26 cellular contexts compared by ENCODE assay signal in the genomic region with DNA sequence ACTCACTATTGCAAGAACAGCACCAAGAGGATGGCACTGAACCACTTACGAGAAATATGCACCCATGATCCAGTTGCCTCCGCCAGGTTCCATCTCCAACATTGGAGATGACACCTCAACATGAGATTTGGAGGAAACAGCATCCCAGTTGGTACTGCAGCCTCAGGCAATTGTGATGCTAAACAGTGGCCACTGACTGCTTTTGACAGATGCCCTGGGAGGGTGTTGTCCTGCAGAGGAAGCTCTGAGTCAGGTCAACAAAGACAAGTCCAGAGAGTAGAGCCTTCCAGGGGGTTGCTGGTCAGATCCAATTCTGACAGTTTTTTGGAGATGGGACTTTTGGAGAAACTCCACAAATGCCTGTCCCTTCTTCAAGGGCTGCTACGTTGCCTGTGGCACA.
"Had no signal": no experiment of that assay in that cellular context is flagged by ENCODE, and none has a peak within 500 bp of the region (broad histone marks: within the 10 kb centered on the region; RNA-seq: fewer than 3 reads in every experiment).

No MANE protein-coding gene starts in this region.

- H3K9me3 Mint-ChIP-seq: effector memory CD8-positive, alpha-beta T cell had no signal

- H3K27me3 ChIP-seq: right atrium auricular region, thyroid gland, vagina had no signal

- H3K27ac Mint-ChIP-seq: nephron progenitor cell had no signal

- H3K27ac ChIP-seq: esophagus squamous epithelium, lower lobe of right lung, prostate gland, right atrium auricular region, stomach, thyroid gland, vagina had no signal

- H3K9me3 ChIP-seq: esophagus squamous epithelium, lower lobe of right lung, prostate gland, right atrium auricular region, stomach, thyroid gland, vagina had no signal

- H3K36me3 ChIP-seq: esophagus squamous epithelium, lower lobe of right lung, prostate gland, right atrium auricular region, stomach, thyroid gland, vagina had no signal

- H3K4me1 ChIP-seq: esophagus squamous epithelium, lower lobe of right lung, prostate gland, right atrium auricular region, stomach, thyroid gland, vagina had no signal

- H3K4me3 ChIP-seq: esophagus squamous epithelium, lower lobe of right lung, prostate gland, right atrium auricular region, smooth muscle cell, stomach, thyroid gland, vagina had no signal

- ATAC-seq: effector memory CD8-positive, alpha-beta T cell; left ventricle myocardium superior; lower lobe of right lung; naive thymus-derived CD8-positive, alpha-beta T cell; sciatic nerve had no signal

- DNase-seq: dermis blood vessel endothelial cell; effector memory CD8-positive, alpha-beta T cell; erythroblast; esophagus squamous epithelium; foreskin melanocyte; hypothalamus; left ventricle myocardium superior; lower lobe of right lung; naive thymus-derived CD8-positive, alpha-beta T cell; nephron progenitor cell; nucleus accumbens; stimulated activated CD4-positive, alpha-beta T cell treated with anti-CD3 and anti-CD28 coated beads, Interleukin-12 subunit alpha, Interleukin-12 subunit beta, amount 100 ng/mL, for 4 hours; stimulated activated CD4-positive, alpha-beta T cell treated with anti-CD3 and anti-CD28 coated beads, Interleukin-1b, Interleukin-23, amount 100 ng/mL, for 48 hours; stimulated activated CD4-positive, alpha-beta T cell treated with anti-CD3 and anti-CD28 coated beads, Interleukin-4, amount 100 ng/mL, for 1 hour; stimulated activated CD8-positive, alpha-beta memory T cell treated with anti-CD3 and anti-CD28 coated beads, Interleukin-4, amount 100 ng/mL, for 48 hours; stimulated activated naive CD4-positive, alpha-beta T cell treated with Interleukin-2 at 50 U/mL for 16 hours; stomach; thyroid gland; trophoblast cell had no signal

- FAIRE-seq: endometrium, keratinocyte had no signal

- H3K27me3 Mint-ChIP-seq: naive thymus-derived CD8-positive, alpha-beta T cell had no signal

- H3K4me3 Mint-ChIP-seq: nephron progenitor cell had no signal
